1 cellular context compared by ENCODE assay signal in the genomic region with DNA sequence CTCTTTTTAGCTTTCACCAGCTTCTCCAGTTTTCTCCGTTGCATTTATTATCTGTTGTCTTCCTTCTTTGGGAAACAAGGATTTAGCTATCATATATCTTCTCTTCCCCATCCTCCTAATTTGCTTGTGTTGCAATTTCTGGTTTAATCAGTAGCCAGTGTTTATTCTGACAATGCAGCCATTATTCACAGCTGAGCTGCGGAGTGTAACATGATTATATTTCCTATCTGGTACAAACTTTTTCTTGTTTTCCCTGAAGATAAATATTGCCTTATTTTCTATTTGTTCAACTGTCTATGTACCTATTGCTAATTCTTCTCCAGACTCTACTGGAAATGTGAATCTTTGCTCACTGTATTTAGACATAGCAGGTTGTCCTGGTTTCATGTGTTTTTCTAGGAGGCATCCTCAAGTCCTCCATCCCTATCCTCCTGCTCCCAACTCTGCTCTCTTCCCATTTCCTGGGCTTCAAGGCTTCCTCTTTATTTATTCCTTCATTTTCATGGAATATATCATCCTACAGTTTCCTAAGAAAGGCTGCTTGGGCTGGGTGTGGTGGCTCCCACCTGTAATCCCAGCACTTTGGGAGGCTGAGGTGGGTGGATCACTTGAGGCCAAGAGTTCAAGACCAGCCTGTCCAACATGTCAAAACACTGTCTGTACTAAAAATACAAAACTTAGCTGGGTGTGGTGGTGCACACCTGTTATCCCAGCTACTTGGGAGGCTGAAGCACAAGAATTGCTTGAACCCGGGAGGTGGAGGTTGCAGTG.
TF ChIP-seq lines count a peak whose summit lies in the region.

No MANE protein-coding gene starts in this region.

TF ChIP-seq in HepG2, 621 proteins besides CTCF, POLR2A, EP300 and RAD21 (continued from another document and continues in another):
- TF ChIP-seq, protein P1, sequence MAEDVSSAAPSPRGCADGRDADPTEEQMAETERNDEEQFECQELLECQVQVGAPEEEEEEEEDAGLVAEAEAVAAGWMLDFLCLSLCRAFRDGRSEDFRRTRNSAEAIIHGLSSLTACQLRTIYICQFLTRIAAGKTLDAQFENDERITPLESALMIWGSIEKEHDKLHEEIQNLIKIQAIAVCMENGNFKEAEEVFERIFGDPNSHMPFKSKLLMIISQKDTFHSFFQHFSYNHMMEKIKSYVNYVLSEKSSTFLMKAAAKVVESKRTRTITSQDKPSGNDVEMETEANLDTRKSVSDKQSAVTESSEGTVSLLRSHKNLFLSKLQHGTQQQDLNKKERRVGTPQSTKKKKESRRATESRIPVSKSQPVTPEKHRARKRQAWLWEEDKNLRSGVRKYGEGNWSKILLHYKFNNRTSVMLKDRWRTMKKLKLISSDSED (CRISPR knock-in tag; IDR thresholded peaks at IDR 0.05) = no peak
- TF ChIP-seq, protein P2, sequence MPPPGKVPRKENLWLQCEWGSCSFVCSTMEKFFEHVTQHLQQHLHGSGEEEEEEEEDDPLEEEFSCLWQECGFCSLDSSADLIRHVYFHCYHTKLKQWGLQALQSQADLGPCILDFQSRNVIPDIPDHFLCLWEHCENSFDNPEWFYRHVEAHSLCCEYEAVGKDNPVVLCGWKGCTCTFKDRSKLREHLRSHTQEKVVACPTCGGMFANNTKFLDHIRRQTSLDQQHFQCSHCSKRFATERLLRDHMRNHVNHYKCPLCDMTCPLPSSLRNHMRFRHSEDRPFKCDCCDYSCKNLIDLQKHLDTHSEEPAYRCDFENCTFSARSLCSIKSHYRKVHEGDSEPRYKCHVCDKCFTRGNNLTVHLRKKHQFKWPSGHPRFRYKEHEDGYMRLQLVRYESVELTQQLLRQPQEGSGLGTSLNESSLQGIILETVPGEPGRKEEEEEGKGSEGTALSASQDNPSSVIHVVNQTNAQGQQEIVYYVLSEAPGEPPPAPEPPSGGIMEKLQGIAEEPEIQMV (CRISPR knock-in tag; IDR thresholded peaks at IDR 0.05; ENCODE audit: low read depth) = no peak
- no peak for TF ChIP-seq ZFP37 (CRISPR knock-in tag; IDR thresholded peaks at IDR 0.05; ENCODE audit: borderline replicate concordance)
- no peak for TF ChIP-seq ZFP82 (CRISPR knock-in tag; IDR thresholded peaks at IDR 0.05; ENCODE audit: borderline replicate concordance)
- no peak for TF ChIP-seq KDM5A (IDR thresholded peaks at IDR 0.05; ENCODE audit: borderline replicate concordance, low read length)
- peak; percentile 41; the same call in 1 of the 2 replicates for TF ChIP-seq NR2C2 (CRISPR knock-in tag; IDR thresholded peaks at IDR 0.05; ENCODE audit: borderline replicate concordance)
- no peak for TF ChIP-seq RBM22 (optimal IDR thresholded peaks at IDR 0.05; ENCODE audit: low read length)
- TF ChIP-seq REXO4 (CRISPR knock-in tag; IDR thresholded peaks at IDR 0.05; ENCODE audit: borderline replicate concordance) = no peak
- no peak for TF ChIP-seq ZNF558 (CRISPR knock-in tag; IDR thresholded peaks at IDR 0.05; ENCODE audit: borderline replicate concordance)
- TF ChIP-seq, protein P3, sequence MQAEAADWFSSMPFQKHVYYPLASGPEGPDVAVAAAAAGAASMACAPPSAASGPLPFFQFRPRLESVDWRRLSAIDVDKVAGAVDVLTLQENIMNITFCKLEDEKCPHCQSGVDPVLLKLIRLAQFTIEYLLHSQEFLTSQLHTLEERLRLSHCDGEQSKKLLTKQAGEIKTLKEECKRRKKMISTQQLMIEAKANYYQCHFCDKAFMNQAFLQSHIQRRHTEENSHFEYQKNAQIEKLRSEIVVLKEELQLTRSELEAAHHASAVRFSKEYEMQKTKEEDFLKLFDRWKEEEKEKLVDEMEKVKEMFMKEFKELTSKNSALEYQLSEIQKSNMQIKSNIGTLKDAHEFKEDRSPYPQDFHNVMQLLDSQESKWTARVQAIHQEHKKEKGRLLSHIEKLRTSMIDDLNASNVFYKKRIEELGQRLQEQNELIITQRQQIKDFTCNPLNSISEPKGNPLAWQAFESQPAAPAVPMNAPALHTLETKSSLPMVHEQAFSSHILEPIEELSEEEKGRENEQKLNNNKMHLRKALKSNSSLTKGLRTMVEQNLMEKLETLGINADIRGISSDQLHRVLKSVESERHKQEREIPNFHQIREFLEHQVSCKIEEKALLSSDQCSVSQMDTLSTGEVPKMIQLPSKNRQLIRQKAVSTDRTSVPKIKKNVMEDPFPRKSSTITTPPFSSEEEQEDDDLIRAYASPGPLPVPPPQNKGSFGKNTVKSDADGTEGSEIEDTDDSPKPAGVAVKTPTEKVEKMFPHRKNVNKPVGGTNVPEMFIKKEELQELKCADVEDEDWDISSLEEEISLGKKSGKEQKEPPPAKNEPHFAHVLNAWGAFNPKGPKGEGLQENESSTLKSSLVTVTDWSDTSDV (CRISPR knock-in tag; IDR thresholded peaks at IDR 0.05) = no peak
- TF ChIP-seq, protein P4, sequence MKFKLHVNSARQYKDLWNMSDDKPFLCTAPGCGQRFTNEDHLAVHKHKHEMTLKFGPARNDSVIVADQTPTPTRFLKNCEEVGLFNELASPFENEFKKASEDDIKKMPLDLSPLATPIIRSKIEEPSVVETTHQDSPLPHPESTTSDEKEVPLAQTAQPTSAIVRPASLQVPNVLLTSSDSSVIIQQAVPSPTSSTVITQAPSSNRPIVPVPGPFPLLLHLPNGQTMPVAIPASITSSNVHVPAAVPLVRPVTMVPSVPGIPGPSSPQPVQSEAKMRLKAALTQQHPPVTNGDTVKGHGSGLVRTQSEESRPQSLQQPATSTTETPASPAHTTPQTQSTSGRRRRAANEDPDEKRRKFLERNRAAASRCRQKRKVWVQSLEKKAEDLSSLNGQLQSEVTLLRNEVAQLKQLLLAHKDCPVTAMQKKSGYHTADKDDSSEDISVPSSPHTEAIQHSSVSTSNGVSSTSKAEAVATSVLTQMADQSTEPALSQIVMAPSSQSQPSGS (CRISPR knock-in tag; IDR thresholded peaks at IDR 0.05) = peak; percentile 76
- peak; percentile 64; the same call in 1 of the 2 replicates for TF ChIP-seq ZSCAN29 (CRISPR knock-in tag; conservative IDR thresholded peaks at IDR 0.05)
- TF ChIP-seq DNMT1 (CRISPR knock-in tag; IDR thresholded peaks at IDR 0.05) = no peak
- TF ChIP-seq MIER2 (CRISPR knock-in tag; IDR thresholded peaks at IDR 0.05) = no peak
- no peak for TF ChIP-seq KMT2A (CRISPR knock-in tag; IDR thresholded peaks at IDR 0.05)
- no peak for TF ChIP-seq ZNF703 (CRISPR knock-in tag; IDR thresholded peaks at IDR 0.05; ENCODE audit: borderline replicate concordance)
- TF ChIP-seq ZFP36L1 (CRISPR knock-in tag; IDR thresholded peaks at IDR 0.05) = no peak
- no peak for TF ChIP-seq GTF3A (CRISPR knock-in tag; conservative IDR thresholded peaks at IDR 0.05)
- TF ChIP-seq, protein P5, sequence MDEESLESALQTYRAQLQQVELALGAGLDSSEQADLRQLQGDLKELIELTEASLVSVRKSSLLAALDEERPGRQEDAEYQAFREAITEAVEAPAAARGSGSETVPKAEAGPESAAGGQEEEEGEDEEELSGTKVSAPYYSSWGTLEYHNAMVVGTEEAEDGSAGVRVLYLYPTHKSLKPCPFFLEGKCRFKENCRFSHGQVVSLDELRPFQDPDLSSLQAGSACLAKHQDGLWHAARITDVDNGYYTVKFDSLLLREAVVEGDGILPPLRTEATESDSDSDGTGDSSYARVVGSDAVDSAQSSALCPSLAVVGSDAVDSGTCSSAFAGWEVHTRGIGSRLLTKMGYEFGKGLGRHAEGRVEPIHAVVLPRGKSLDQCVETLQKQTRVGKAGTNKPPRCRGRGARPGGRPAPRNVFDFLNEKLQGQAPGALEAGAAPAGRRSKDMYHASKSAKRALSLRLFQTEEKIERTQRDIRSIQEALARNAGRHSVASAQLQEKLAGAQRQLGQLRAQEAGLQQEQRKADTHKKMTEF (CRISPR knock-in tag; IDR thresholded peaks at IDR 0.05) = peak; percentile 87
- TF ChIP-seq, protein P6, sequence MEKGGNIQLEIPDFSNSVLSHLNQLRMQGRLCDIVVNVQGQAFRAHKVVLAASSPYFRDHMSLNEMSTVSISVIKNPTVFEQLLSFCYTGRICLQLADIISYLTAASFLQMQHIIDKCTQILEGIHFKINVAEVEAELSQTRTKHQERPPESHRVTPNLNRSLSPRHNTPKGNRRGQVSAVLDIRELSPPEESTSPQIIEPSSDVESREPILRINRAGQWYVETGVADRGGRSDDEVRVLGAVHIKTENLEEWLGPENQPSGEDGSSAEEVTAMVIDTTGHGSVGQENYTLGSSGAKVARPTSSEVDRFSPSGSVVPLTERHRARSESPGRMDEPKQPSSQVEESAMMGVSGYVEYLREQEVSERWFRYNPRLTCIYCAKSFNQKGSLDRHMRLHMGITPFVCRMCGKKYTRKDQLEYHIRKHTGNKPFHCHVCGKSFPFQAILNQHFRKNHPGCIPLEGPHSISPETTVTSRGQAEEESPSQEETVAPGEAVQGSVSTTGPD (CRISPR knock-in tag; IDR thresholded peaks at IDR 0.05) = no peak
- no peak for TF ChIP-seq GPN1 (CRISPR knock-in tag; IDR thresholded peaks at IDR 0.05; ENCODE audit: borderline replicate concordance)
- TF ChIP-seq POGZ (CRISPR knock-in tag; IDR thresholded peaks at IDR 0.05) = peak; percentile 57; the same call in 1 of the 2 replicates
- TF ChIP-seq RARG (CRISPR knock-in tag; IDR thresholded peaks at IDR 0.05; ENCODE audit: low read depth) = no peak
- TF ChIP-seq, protein P7, sequence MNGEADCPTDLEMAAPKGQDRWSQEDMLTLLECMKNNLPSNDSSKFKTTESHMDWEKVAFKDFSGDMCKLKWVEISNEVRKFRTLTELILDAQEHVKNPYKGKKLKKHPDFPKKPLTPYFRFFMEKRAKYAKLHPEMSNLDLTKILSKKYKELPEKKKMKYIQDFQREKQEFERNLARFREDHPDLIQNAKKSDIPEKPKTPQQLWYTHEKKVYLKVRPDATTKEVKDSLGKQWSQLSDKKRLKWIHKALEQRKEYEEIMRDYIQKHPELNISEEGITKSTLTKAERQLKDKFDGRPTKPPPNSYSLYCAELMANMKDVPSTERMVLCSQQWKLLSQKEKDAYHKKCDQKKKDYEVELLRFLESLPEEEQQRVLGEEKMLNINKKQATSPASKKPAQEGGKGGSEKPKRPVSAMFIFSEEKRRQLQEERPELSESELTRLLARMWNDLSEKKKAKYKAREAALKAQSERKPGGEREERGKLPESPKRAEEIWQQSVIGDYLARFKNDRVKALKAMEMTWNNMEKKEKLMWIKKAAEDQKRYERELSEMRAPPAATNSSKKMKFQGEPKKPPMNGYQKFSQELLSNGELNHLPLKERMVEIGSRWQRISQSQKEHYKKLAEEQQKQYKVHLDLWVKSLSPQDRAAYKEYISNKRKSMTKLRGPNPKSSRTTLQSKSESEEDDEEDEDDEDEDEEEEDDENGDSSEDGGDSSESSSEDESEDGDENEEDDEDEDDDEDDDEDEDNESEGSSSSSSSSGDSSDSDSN (CRISPR knock-in tag; IDR thresholded peaks at IDR 0.05) = no peak
- TF ChIP-seq, protein P8, sequence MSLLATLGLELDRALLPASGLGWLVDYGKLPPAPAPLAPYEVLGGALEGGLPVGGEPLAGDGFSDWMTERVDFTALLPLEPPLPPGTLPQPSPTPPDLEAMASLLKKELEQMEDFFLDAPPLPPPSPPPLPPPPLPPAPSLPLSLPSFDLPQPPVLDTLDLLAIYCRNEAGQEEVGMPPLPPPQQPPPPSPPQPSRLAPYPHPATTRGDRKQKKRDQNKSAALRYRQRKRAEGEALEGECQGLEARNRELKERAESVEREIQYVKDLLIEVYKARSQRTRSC (CRISPR knock-in tag; IDR thresholded peaks at IDR 0.05; ENCODE audit: low read depth) = no peak
- no peak for TF ChIP-seq ZNF382 (CRISPR knock-in tag; IDR thresholded peaks at IDR 0.05; ENCODE audit: borderline replicate concordance)
- TF ChIP-seq, protein P9, sequence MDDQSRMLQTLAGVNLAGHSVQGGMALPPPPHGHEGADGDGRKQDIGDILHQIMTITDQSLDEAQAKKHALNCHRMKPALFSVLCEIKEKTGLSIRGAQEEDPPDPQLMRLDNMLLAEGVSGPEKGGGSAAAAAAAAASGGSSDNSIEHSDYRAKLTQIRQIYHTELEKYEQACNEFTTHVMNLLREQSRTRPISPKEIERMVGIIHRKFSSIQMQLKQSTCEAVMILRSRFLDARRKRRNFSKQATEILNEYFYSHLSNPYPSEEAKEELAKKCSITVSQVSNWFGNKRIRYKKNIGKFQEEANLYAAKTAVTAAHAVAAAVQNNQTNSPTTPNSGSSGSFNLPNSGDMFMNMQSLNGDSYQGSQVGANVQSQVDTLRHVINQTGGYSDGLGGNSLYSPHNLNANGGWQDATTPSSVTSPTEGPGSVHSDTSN (CRISPR knock-in tag; IDR thresholded peaks at IDR 0.05; ENCODE audit: borderline replicate concordance) = no peak
- no peak for TF ChIP-seq PHF20 (CRISPR knock-in tag; IDR thresholded peaks at IDR 0.05)
- TF ChIP-seq ZNF724P (CRISPR knock-in tag; IDR thresholded peaks at IDR 0.05; ENCODE audit: borderline replicate concordance) = no peak
- no peak for TF ChIP-seq MAZ (IDR thresholded peaks at IDR 0.05; ENCODE audit: borderline replicate concordance, low read depth, low read length)
- TF ChIP-seq MAZ (CRISPR knock-in tag; IDR thresholded peaks at IDR 0.05; ENCODE audit: low read depth) = no peak
- no peak for TF ChIP-seq GTF2F1 (IDR thresholded peaks at IDR 0.05; ENCODE audit: low read length)
- no peak for TF ChIP-seq ZBTB8A (CRISPR knock-in tag; IDR thresholded peaks at IDR 0.05; ENCODE audit: borderline replicate concordance, low read depth)
- no peak for TF ChIP-seq ZNF569 (CRISPR knock-in tag; IDR thresholded peaks at IDR 0.05; ENCODE audit: borderline replicate concordance)
- TF ChIP-seq IKZF1 (IDR thresholded peaks at IDR 0.05) = no peak
- no peak for TF ChIP-seq IRX3 (CRISPR knock-in tag; IDR thresholded peaks at IDR 0.05; ENCODE audit: borderline replicate concordance, low read depth)
- TF ChIP-seq PAF1 (CRISPR knock-in tag; IDR thresholded peaks at IDR 0.05) = no peak
- TF ChIP-seq ZNF747 (CRISPR knock-in tag; IDR thresholded peaks at IDR 0.05; ENCODE audit: borderline replicate concordance) = no peak
- TF ChIP-seq, protein P10, sequence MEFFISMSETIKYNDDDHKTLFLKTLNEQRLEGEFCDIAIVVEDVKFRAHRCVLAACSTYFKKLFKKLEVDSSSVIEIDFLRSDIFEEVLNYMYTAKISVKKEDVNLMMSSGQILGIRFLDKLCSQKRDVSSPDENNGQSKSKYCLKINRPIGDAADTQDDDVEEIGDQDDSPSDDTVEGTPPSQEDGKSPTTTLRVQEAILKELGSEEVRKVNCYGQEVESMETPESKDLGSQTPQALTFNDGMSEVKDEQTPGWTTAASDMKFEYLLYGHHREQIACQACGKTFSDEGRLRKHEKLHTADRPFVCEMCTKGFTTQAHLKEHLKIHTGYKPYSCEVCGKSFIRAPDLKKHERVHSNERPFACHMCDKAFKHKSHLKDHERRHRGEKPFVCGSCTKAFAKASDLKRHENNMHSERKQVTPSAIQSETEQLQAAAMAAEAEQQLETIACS (CRISPR knock-in tag; IDR thresholded peaks at IDR 0.05) = no peak
- TF ChIP-seq ZNF331 (CRISPR knock-in tag; IDR thresholded peaks at IDR 0.05) = peak; percentile 67
- TF ChIP-seq, protein P11, sequence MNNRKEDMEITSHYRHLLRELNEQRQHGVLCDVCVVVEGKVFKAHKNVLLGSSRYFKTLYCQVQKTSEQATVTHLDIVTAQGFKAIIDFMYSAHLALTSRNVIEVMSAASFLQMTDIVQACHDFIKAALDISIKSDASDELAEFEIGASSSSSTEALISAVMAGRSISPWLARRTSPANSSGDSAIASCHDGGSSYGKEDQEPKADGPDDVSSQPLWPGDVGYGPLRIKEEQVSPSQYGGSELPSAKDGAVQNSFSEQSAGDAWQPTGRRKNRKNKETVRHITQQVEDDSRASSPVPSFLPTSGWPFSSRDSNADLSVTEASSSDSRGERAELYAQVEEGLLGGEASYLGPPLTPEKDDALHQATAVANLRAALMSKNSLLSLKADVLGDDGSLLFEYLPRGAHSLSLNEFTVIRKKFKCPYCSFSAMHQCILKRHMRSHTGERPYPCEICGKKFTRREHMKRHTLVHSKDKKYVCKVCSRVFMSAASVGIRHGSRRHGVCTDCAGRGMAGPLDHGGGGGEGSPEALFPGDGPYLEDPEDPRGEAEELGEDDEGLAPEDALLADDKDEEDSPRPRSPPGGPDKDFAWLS (CRISPR knock-in tag; IDR thresholded peaks at IDR 0.05; ENCODE audit: borderline replicate concordance) = no peak
